ENCODE assay signal across 29 cellular contexts in the genomic region with DNA sequence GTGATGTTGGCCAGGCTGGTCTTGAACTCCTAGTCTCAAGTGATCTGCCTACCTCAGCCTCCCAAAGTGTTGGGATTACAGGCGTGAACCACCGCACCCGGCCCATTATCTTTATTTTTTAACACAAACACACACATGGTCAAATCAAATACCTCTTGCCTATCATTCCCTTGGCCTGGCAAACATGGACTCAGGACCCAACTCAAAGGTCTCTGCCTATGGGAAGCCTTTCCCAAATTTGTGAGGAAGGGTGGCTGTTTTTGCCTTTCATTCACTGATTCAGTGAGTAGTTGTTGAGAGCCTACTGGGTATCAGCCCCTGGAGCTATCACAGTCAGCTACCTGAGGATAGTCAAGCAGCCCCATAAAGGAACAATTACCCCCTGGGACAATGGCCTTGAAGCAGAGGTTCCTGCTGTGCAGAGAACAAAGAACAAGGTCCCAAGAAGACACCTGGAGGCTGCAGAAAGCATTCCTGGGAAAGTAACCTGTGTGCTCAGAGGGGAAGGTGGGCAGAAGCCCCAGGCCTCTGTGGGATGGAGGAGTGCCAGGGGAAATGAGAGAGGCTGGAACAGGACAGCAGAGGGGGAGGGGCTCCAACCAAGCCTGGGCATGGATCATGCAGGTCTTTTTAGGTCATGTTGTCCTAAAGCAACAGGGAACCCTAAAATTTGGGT.
DNase-seq lines count a peak whose midpoint lies in the region; ATAC-seq, FAIRE-seq and TF ChIP-seq lines count a peak whose summit lies in the region.
"Had no signal": no experiment of that assay in that cellular context is flagged by ENCODE, and none has a peak within 500 bp of the region (broad histone marks: within the 10 kb centered on the region; RNA-seq: fewer than 3 reads in every experiment).

No MANE protein-coding gene starts in this region.

- peaks cover 11 to 20% (median 16%) of the 10 kb centered on the region in 4 experiments for H3K4me1 ChIP-seq in H1 (replicated peaks in 1 of 4; ENCODE audit: control insufficient read depth in 3 of 4, insufficient read depth in 4 of 4, low read length in 3 of 4)
- H3K4me1 ChIP-seq in HepG2 (ENCODE audit: insufficient read depth, low read length), result peaks cover 75% of the 10 kb centered on the region

- no peak for TF ChIP-seq EP300 in Ishikawa (IDR thresholded peaks at IDR 0.05; ENCODE audit: borderline replicate concordance)
- TF ChIP-seq EP300 in H1 (IDR thresholded peaks at IDR 0.05; ENCODE audit: borderline replicate concordance in 1 of 2, low read depth in 2 of 2, low read length in 2 of 2), result no peak; a peak in 1 of 3 replicates
- no peak for TF ChIP-seq EP300 in HepG2 (IDR thresholded peaks at IDR 0.05; ENCODE audit: low read depth in 2 of 2, low read length in 2 of 2)
- no peak for TF ChIP-seq EP300 in HepG2 (CRISPR knock-in tag; IDR thresholded peaks at IDR 0.05; ENCODE audit: borderline replicate concordance)

- peak overlapping the region; percentile 17 to 32; a peak in 2 of 4 replicates for H3K4me2 ChIP-seq in H1 (ENCODE audit: insufficient read depth in 1 of 2, low read depth in 2 of 2, low read length in 2 of 2)
- 0 out of 2 replicates have a peak overlapping the region, but pooled peaks have one; percentile 5 for H3K4me2 ChIP-seq in HepG2 (ENCODE audit: low read depth, low read length)

- TF ChIP-seq CTCF in H1 (IDR thresholded peaks at IDR 0.05; ENCODE audit: control extremely low read depth in 1 of 3, insufficient read depth in 1 of 3, low read depth in 1 of 3, low read length in 3 of 3) (no peak), HepG2 (CRISPR knock-in tag; IDR thresholded peaks at IDR 0.05) (no peak)

- BruUV-seq in HepG2 (replicated peaks; lab: Mats Ljungman, UMichigan), result no TSS peak

- H2AK5ac ChIP-seq in H1 (ENCODE audit: low read depth, low read length), result no peak overlapping the region

- H3K14ac ChIP-seq in H1 (ENCODE audit: insufficient read length), result no peak overlapping the region

- H3K4me3 ChIP-seq in H1 (ENCODE audit: extremely low read depth in 1 of 4, insufficient read depth in 2 of 4, low read depth in 3 of 4, low read length in 4 of 4), result no peak overlapping the region
- no peak overlapping the region for H3K4me3 ChIP-seq in HepG2 (replicated peaks in 1 of 3; ENCODE audit: insufficient read depth in 1 of 3, low read depth in 2 of 3, low read length in 3 of 3)
- H3K4me3 ChIP-seq: lung, mucosa of descending colon had no signal

- peak overlapping the region; percentile 22; the same call in 1 of the 2 replicates for H2BK12ac ChIP-seq in H1 (ENCODE audit: low read depth, low read length)

- in situ Hi-C loops in HepG2 (cut with HindIII; ENCODE audit: extremely low pct_ligation_motif_present, low pct_unique_long_range_greater_than_20kb), result no loop called here

- H2BK15ac ChIP-seq in H1 (ENCODE audit: low read length), result no peak overlapping the region

- POLR2A ChIA-PET in H1 (lab: Charles Lee; ENCODE audit: partially characterized antibody) (interaction anchor here (1.3 kb wide), 1 partner anchor 11 kb away, joined by 3 read pairs; no protein-coding TSS in a partner anchor), HepG2 (lab: Yijun Ruan, JAX) (interaction anchor here (1.8 to 2.6 kb wide), 2 partner anchors 12 to 15 kb away, joined by 4 to 8 read pairs; no protein-coding TSS in a partner anchor)

- H3K79me2 ChIP-seq in H1 (ENCODE audit: control insufficient read depth in 1 of 2, insufficient read depth in 2 of 2, low read length in 2 of 2) (no peaks in the 10 kb centered on the region), HepG2 (ENCODE audit: insufficient read depth, low read length) (no peaks in the 10 kb centered on the region)

- peak; percentile 66 for FAIRE-seq in H1 (lab: Jason Lieb, UNC)
- no peak for FAIRE-seq in HepG2 (lab: Jason Lieb, UNC)
- FAIRE-seq: astrocyte had no signal

- no peak overlapping the region for H4K8ac ChIP-seq in H1 (ENCODE audit: extremely low read depth, insufficient read depth, low read length)

- WGBS in H1 (ENCODE audit: extremely low coverage in 1 of 2, insufficient coverage in 1 of 2, insufficient read length in 1 of 2, insufficient replicate concordance in 2 of 2, low coverage in 1 of 2, low lambda C conversion rate in 2 of 2, missing lambda C conversion rate in 1 of 2), 2 experiments, result 95% methylated on average over 3 of the region's 3 CpGs; no CpG with 5 or more reads in 1 of the 2 experiments
- 56% methylated on average over 3 of the region's 3 CpGs for WGBS in HepG2 (ENCODE audit: low lambda C conversion rate)

- peak overlapping the region; percentile 75 for H3K18ac ChIP-seq in H1 (ENCODE audit: extremely low read depth, low read length)

- peak overlapping the region; percentile 73; the same call in 1 of the 2 replicates for H2BK5ac ChIP-seq in H1 (ENCODE audit: low read depth, low read length)

- H2BK20ac ChIP-seq in H1 (ENCODE audit: low read length), result peak overlapping the region; percentile 11; the same call in 1 of the 2 replicates

- peak; percentile 43 for DNase-seq in COR-L47 (lab: John Stamatoyannopoulos, UW)
- DNase-seq in H1 (ENCODE audit: low read depth in 1 of 2, low spot score in 2 of 2), result peak in 1 of 2 experiments; percentile 68
- peak; percentile 31 for DNase-seq in HepG2 (ENCODE audit: low spot score)
- DNase-seq in NK-92 (lab: John Stamatoyannopoulos, UW; ENCODE audit: unreplicated experiment), result no peak
- DNase-seq in mesenteric fat pad (ENCODE audit: low spot score), result no peak
- DNase-seq in DMS 273 (lab: John Stamatoyannopoulos, UW; ENCODE audit: unreplicated experiment), result no peak
- no peak for DNase-seq in stimulated activated CD4-positive, alpha-beta T cell treated with anti-CD3 and anti-CD28 coated beads, Interleukin-15, amount 100 ng/mL, for 24 hours
- DNase-seq: activated B cell treated with CpG ODN at 0.5 μM for 24 hours; activated CD4-positive, alpha-beta T cell treated with anti-CD3 and anti-CD28 coated beads, Interleukin-2, amount 10 ng/mL, durations not matched to agents 7 days and 5 days; activated gamma-delta T cell treated with Interleukin-2 at 50 U/mL for 16 hours; activated naive CD8-positive, alpha-beta T cell treated with anti-CD3 and anti-CD28 coated beads, Interleukin-2, amount 50 U/mL, for 24 hours; activated T-cell treated with anti-CD3 and anti-CD28 coated beads, Interleukin-2, amount 50 U/mL, for 4 hours; caudate nucleus; DMS79 treated with DMSO at 0.1 percent for 48 hours; kidney glomerular epithelial cell; MM.1S; NCI-H2081 treated with DMSO at 0.1 percent for 48 hours; NCI-H748 treated with DMSO at 0.1 percent for 48 hours; occipital lobe; OCI-M1; stimulated activated naive CD4-positive, alpha-beta T cell; T-cell had no signal

- H3K9me3 ChIP-seq in H1 (ENCODE audit: insufficient read depth in 2 of 2, low read depth in 1 of 2, low read length in 1 of 2), result no peaks in the 10 kb centered on the region
- H3K9me3 ChIP-seq in HepG2 (ENCODE audit: low read length), result no peaks in the 10 kb centered on the region
- H3K9me3 ChIP-seq: mucosa of descending colon had no signal

- CTCF ChIA-PET in H1 (lab: Charles Lee; ENCODE audit: partially characterized antibody), result interaction anchor here (1.3 to 1.4 kb wide), 2 partner anchors 44 to 83 kb away, joined by 3 read pairs; no protein-coding TSS in a partner anchor
- CTCF ChIA-PET in HepG2 (lab: Yijun Ruan, JAX; ENCODE audit: low intra/inter-chr PET ratio, low total read pairs), result no interaction called here

- TF ChIP-seq RAD21 in Ishikawa (IDR thresholded peaks at IDR 0.05; ENCODE audit: low read depth) (no peak), H1 (IDR thresholded peaks at IDR 0.05 in 1 of 2, conservative IDR thresholded peaks at IDR 0.05 in 1 of 2; ENCODE audit: low read depth in 2 of 2, low read length in 2 of 2) (no peak), HepG2 (CRISPR knock-in tag; IDR thresholded peaks at IDR 0.05) (no peak)

- H4K20me1 ChIP-seq in H1 (replicated peaks in 1 of 2; ENCODE audit: control insufficient read depth in 1 of 2, insufficient read depth in 2 of 2, low read length in 2 of 2) (no peaks in the 10 kb centered on the region), HepG2 (ENCODE audit: insufficient read depth, low read length) (no peaks in the 10 kb centered on the region)

- intact Hi-C loops in HepG2 (cut with micrococcal nuclease; ENCODE audit: unreplicated experiment), result no loop called here

- H3K4ac ChIP-seq in H1 (replicated peaks; ENCODE audit: insufficient read length, low read depth, low read length), result no peak overlapping the region

- H3K9ac ChIP-seq in H1 (replicated peaks in 1 of 4; ENCODE audit: extremely low read depth in 1 of 4, low read depth in 3 of 4, low read length in 3 of 4) (no peak overlapping the region), HepG2 (ENCODE audit: insufficient read depth, low read depth, low read length) (no peak overlapping the region)

- H2AFZ ChIP-seq in H1 (ENCODE audit: low read length) (no peak overlapping the region), HepG2 (ENCODE audit: low read length) (no peak overlapping the region)

- peak overlapping the region; percentile 29 for H4K91ac ChIP-seq in H1 (replicated peaks; ENCODE audit: insufficient read length, low read length)

- H3K79me1 ChIP-seq in H1 (ENCODE audit: low read depth, low read length), result peaks cover 5% of the 10 kb centered on the region; the same call in 1 of the 2 replicates

- no peak overlapping the region for H2BK120ac ChIP-seq in H1 (replicated peaks; ENCODE audit: low read depth, low read length)

- no peak overlapping the region for H4K5ac ChIP-seq in H1 (ENCODE audit: insufficient read length, low read depth, low read length)

- no peaks in the 10 kb centered on the region for H3K23me2 ChIP-seq in H1 (ENCODE audit: low read depth, low read length)

- no peak overlapping the region for H3K23ac ChIP-seq in H1 (ENCODE audit: insufficient read length)

- H3K27ac ChIP-seq in H1 (ENCODE audit: low read depth, low read length) (no peak overlapping the region), HepG2 (ENCODE audit: extremely low read length, insufficient read depth, low read length) (peak overlapping the region; percentile 19)
- H3K27ac ChIP-seq: C4-2B, HL-60 had no signal

- no peak overlapping the region for H3K56ac ChIP-seq in H1 (replicated peaks; ENCODE audit: insufficient read length, low read depth, low read length)

- H3K27me3 ChIP-seq in H1 (replicated peaks in 1 of 4; ENCODE audit: control insufficient read depth in 3 of 4, extremely low read depth in 1 of 4, insufficient read depth in 3 of 4, low read length in 3 of 4) (no peaks in the 10 kb centered on the region), HepG2 (ENCODE audit: control insufficient read depth in 1 of 2, insufficient read depth in 2 of 2, low read length in 2 of 2) (no peaks in the 10 kb centered on the region)

- H3K36me3 ChIP-seq in H1 (ENCODE audit: control insufficient read depth in 2 of 4, insufficient read depth in 4 of 4, low read length in 3 of 4) (no peaks in the 10 kb centered on the region), HepG2 (replicated peaks in 1 of 2; ENCODE audit: control insufficient read depth in 1 of 2, insufficient read depth in 2 of 2, low read length in 2 of 2) (no peaks in the 10 kb centered on the region; a peak in 1 of 5 replicates)

- no peak for TF ChIP-seq POLR2A in H1 (IDR thresholded peaks at IDR 0.05; ENCODE audit: control extremely low read depth in 1 of 2, low read depth in 2 of 2, low read length in 2 of 2)
- no peak for TF ChIP-seq POLR2A in HepG2 (IDR thresholded peaks at IDR 0.05; ENCODE audit: insufficient read depth in 1 of 2, low read depth in 2 of 2, low read length in 2 of 2)

- ATAC-seq in HepG2, result no peak; the same call in 2 of the 3 replicates
- ATAC-seq: activated naive CD8-positive, alpha-beta T cell treated with anti-CD3 and anti-CD28 coated beads, Interleukin-2, amount 50 U/mL, for 24 hours; activated T-cell treated with anti-CD3 and anti-CD28 coated beads, Interleukin-2, amount 50 U/mL, for 4 hours; mucosa of descending colon; natural killer cell treated with Interleukin-12 subunit alpha and Interleukin-12 subunit beta and Interleukin-15 and Interleukin-18, amount 100 ng/mL, for 72 hours; T-cell had no signal

Comparison
In these comparisons a context has a peak if more than half of its experiments do, and no peak if none do; other contexts are left out.
1. DNase-seq: peak in COR-L47 (single experiment) and HepG2 (single experiment); none in NK-92 (single experiment), mesenteric fat pad (single experiment), DMS 273 (single experiment) and stimulated activated CD4-positive, alpha-beta T cell treated with anti-CD3 and anti-CD28 coated beads, Interleukin-15, amount 100 ng/mL, for 24 hours (single experiment).